16 cellular contexts compared by ENCODE assay signal in genomic region chr4:119746951-119747350, GRCh38.
"Had no signal": no experiment of that assay in that cellular context is flagged by ENCODE, and none has a peak within 500 bp of the region (broad histone marks: within the 10 kb centered on the region; RNA-seq: fewer than 3 reads in every experiment).

No MANE protein-coding gene starts in this region.

- H3K27ac ChIP-seq: cardiac muscle cell, pancreas, thyroid gland, VCaP had no signal

- H3K4me1 ChIP-seq: pancreas, thyroid gland had no signal

- H3K27me3 ChIP-seq: cardiac muscle cell, pancreas, thyroid gland had no signal

- ATAC-seq: stimulated activated memory B cell treated with anti-CD40 and anti-IgM and Interleukin-4, amounts not matched to agents 10 μg/mL and 1 μg/mL and 100 μg/mL, for 72 hours had no signal

- H3K9me3 ChIP-seq: pancreas, thyroid gland had no signal

- H3K36me3 ChIP-seq: cardiac muscle cell, pancreas, thyroid gland had no signal

- DNase-seq: activated CD4-positive, alpha-beta T cell treated with anti-CD3 and anti-CD28 coated beads for 1 hour; activated CD4-positive, alpha-beta T cell treated with anti-CD3 and anti-CD28 coated beads, Interleukin-2, amount 50 U/mL, for 4 hours; activated naive CD4-positive, alpha-beta T cell treated with anti-CD3 and anti-CD28 coated beads, Interleukin-2, amount 10 ng/mL, durations not matched to agents 7 days and 5 days; activated T-cell treated with anti-CD3 and anti-CD28 coated beads for 4 hours; erythroblast; head of caudate nucleus; left cardiac atrium; midbrain; naive B cell; pancreas; stimulated activated CD4-positive, alpha-beta T cell treated with anti-CD3 and anti-CD28 coated beads, Interleukin-2, amount 100 ng/mL, for 48 hours; thyroid gland had no signal

- H3K4me3 ChIP-seq: cardiac muscle cell, lung, pancreas, thyroid gland had no signal
